In the genomic region with DNA sequence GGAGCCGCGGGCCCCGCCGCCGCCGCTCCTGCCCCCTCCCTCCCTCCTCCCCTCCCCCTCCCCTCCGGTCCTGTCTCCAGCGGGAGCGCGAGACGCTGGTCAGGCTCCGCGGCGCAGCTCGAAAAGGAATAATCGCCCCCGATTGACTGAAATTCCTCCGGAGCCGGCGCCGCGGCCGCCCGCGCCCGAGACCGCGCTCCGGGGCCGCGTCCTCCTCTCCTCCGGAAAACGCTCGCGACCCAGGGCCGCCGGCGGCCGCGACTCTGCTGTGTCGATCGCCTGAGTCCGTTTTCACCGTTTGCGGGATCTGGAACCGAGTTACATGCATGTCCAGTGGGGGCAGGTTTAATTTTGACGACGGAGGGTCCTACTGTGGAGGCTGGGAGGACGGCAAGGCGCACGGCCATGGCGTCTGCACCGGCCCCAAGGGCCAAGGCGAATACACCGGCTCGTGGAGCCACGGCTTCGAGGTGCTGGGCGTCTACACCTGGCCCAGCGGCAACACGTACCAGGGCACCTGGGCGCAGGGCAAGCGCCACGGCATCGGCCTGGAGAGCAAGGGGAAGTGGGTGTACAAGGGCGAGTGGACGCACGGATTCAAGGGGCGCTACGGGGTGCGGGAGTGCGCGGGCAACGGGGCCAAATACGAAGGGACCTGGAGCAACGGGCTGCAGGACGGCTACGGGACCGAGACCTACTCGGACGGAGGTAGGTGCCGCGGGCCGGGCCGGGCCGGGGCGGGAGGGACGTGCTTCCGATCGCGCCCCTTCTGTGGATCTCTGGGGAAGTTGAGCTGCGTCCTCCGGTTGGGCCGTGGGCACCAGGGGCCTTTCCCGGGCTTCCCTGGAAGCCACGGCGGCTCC, we compare ENCODE assay signal across 12 cellular contexts. TPM values are rescaled to one million over a fixed set of nuclear protein-coding genes. Genes with fewer than 3 reads are reported as not detected.
DNase-seq lines count a peak whose midpoint lies in the region; ATAC-seq and TF ChIP-seq lines count a peak whose summit lies in the region.
"Had no signal": no experiment of that assay in that cellular context is flagged by ENCODE, and none has a peak within 500 bp of the region (broad histone marks: within the 10 kb centered on the region; RNA-seq: fewer than 3 reads in every experiment).

No MANE protein-coding gene starts in this region.

- DNase-seq in breast epithelium (ENCODE audit: low spot score in 2 of 2), result no peak
- DNase-seq in MCF 10A (ENCODE audit: unreplicated experiment), result no peak
- DNase-seq in activated CD8-positive, alpha-beta memory T cell treated with anti-CD3 and anti-CD28 coated beads, Interleukin-2, amount 10 ng/mL, durations not matched to agents 7 days and 5 days, result no peak
- DNase-seq in epidermal melanocyte (ENCODE audit: insufficient read length, low spot score), result no peak
- no peak for DNase-seq in left lobe of liver (ENCODE audit: low spot score)
- DNase-seq in HT-29 (ENCODE audit: low spot score), result no peak
- DNase-seq: GDM1, heart right ventricle, Karpas-422, SIG-M5 had no signal

- H3K36me3 Mint-ChIP-seq in MCF 10A (ENCODE audit: insufficient read depth, unreplicated experiment), result no peaks in the 10 kb centered on the region
- no peaks in the 10 kb centered on the region for H3K36me3 Mint-ChIP-seq in activated CD8-positive, alpha-beta memory T cell treated with anti-CD3 and anti-CD28 coated beads, Interleukin-2, amount 10 ng/mL, durations not matched to agents 7 days and 5 days

- peak overlapping the region in 2 of 3 donors; percentile 5 to 43 for H3K4me3 ChIP-seq in breast epithelium
- H3K4me3 ChIP-seq in iPS-15b (ENCODE audit: low read depth, low read length), result peak overlapping the region; percentile 92
- H3K4me3 ChIP-seq: heart right ventricle had no signal

- CTCF ChIA-PET in MCF 10A (lab: Yijun Ruan, JAX), result no interaction called here
- CTCF ChIA-PET in activated CD8-positive, alpha-beta memory T cell treated with anti-CD3 and anti-CD28 coated beads, Interleukin-2, amount 10 ng/mL, durations not matched to agents 7 days and 5 days (lab: Charles Lee), result no interaction called here

- H3K4me3 Mint-ChIP-seq in MCF 10A (ENCODE audit: unreplicated experiment), result no peak overlapping the region
- H3K4me3 Mint-ChIP-seq in activated CD8-positive, alpha-beta memory T cell treated with anti-CD3 and anti-CD28 coated beads, Interleukin-2, amount 10 ng/mL, durations not matched to agents 7 days and 5 days, result no peak overlapping the region

- H3K4me1 ChIP-seq in breast epithelium, result peaks cover 0 to 4% of the 10 kb centered on the region in 2 donors
- peaks cover 8% of the 10 kb centered on the region for H3K4me1 ChIP-seq in iPS-15b (ENCODE audit: control insufficient read depth, insufficient read depth, low read length)

- no peak for TF ChIP-seq POLR2A in breast epithelium (IDR thresholded peaks at IDR 0.05)

- intact Hi-C loops in breast epithelium (cut with DNase I; ENCODE audit: low total_unique reads) (no loop called here), MCF 10A (cut with micrococcal nuclease) (no loop called here)

- H3K27me3 Mint-ChIP-seq in MCF 10A (ENCODE audit: insufficient read depth, unreplicated experiment), result peaks cover 55% of the 10 kb centered on the region
- peaks cover 66% of the 10 kb centered on the region for H3K27me3 Mint-ChIP-seq in activated CD8-positive, alpha-beta memory T cell treated with anti-CD3 and anti-CD28 coated beads, Interleukin-2, amount 10 ng/mL, durations not matched to agents 7 days and 5 days

- H3K27ac ChIP-seq in breast epithelium (no peak overlapping the region), temporal lobe (ENCODE audit: low read depth, low read length) (peak overlapping the region; percentile 50)
- H3K27ac ChIP-seq: heart right ventricle had no signal

- H3K9me3 Mint-ChIP-seq in MCF 10A (ENCODE audit: unreplicated experiment), result no peaks in the 10 kb centered on the region
- no peaks in the 10 kb centered on the region for H3K9me3 Mint-ChIP-seq in activated CD8-positive, alpha-beta memory T cell treated with anti-CD3 and anti-CD28 coated beads, Interleukin-2, amount 10 ng/mL, durations not matched to agents 7 days and 5 days (ENCODE audit: low read depth)

- POLR2A ChIA-PET in MCF 10A (lab: Yijun Ruan, JAX), result interaction anchor here (0.7 kb wide), 1 partner anchor 23 kb away, joined by 3 read pairs; no protein-coding TSS in a partner anchor

- BruUV-seq in MCF 10A (replicated peaks; lab: Mats Ljungman, UMichigan), result no TSS peak

- TF ChIP-seq CTCF in breast epithelium (IDR thresholded peaks at IDR 0.05) (no peak), MCF 10A (IDR thresholded peaks at IDR 0.05; ENCODE audit: unreplicated experiment) (no peak)

- H3K36me3 ChIP-seq in breast epithelium (no peaks in the 10 kb centered on the region), iPS-15b (ENCODE audit: control insufficient read depth, insufficient read depth, low read length) (peaks cover 2% of the 10 kb centered on the region)
- H3K36me3 ChIP-seq: heart right ventricle had no signal

- peak overlapping the region; percentile 81 for H3K9ac ChIP-seq in iPS-15b (ENCODE audit: low read depth, low read length)

- H3K4me1 Mint-ChIP-seq in MCF 10A (ENCODE audit: insufficient read depth, unreplicated experiment), result no peaks in the 10 kb centered on the region
- H3K4me1 Mint-ChIP-seq in activated CD8-positive, alpha-beta memory T cell treated with anti-CD3 and anti-CD28 coated beads, Interleukin-2, amount 10 ng/mL, durations not matched to agents 7 days and 5 days, result peaks cover 7% of the 10 kb centered on the region

- H3K27me3 ChIP-seq in breast epithelium (peaks cover 2 to 91% of the 10 kb centered on the region in 2 donors), iPS-15b (ENCODE audit: control insufficient read depth, insufficient read depth, low read length) (peaks cover 8% of the 10 kb centered on the region)

- H3K27ac Mint-ChIP-seq in MCF 10A (ENCODE audit: low read depth, unreplicated experiment), result no peak overlapping the region
- peak overlapping the region; percentile 12 for H3K27ac Mint-ChIP-seq in activated CD8-positive, alpha-beta memory T cell treated with anti-CD3 and anti-CD28 coated beads, Interleukin-2, amount 10 ng/mL, durations not matched to agents 7 days and 5 days

- no peak for ATAC-seq in activated CD8-positive, alpha-beta memory T cell treated with anti-CD3 and anti-CD28 coated beads, Interleukin-2, amount 10 ng/mL, durations not matched to agents 7 days and 5 days
- no peak for ATAC-seq in left lobe of liver

- H3K9me3 ChIP-seq in breast epithelium (no peaks in the 10 kb centered on the region), iPS-15b (ENCODE audit: control insufficient read depth, insufficient read depth, low read length) (no peaks in the 10 kb centered on the region)

RNA-seq across cellular contexts. Expression of a gene that starts 0.7 kb away (rescaled TPM):
- total RNA-seq in breast epithelium, result under 1 TPM in 1 of 3 donors, not detected in 2; 0.33 TPM
- not detected in 2 replicates for total RNA-seq in MCF 10A (2022)
- not detected for total RNA-seq in activated CD8-positive, alpha-beta memory T cell treated with anti-CD3 and anti-CD28 coated beads, Interleukin-2, amount 10 ng/mL, durations not matched to agents 7 days and 5 days
- total RNA-seq in temporal lobe, result 41.8 TPM
- not detected for total RNA-seq in left lobe of liver
- total RNA-seq in HT-29 (2014; rRNA removed; shearing (Covaris generic)), result not detected in 2 replicates

Comparison
In these comparisons a context has a peak if more than half of its experiments do, and no peak if none do; other contexts are left out.
1. RNA of a gene that starts 0.7 kb away (total RNA-seq): 41.8 TPM in temporal lobe (single experiment); not detected in left lobe of liver (single experiment), not detected in MCF 10A, 0.33 TPM in breast epithelium, not detected in activated CD8-positive, alpha-beta memory T cell treated with anti-CD3 and anti-CD28 coated beads, Interleukin-2, amount 10 ng/mL, durations not matched to agents 7 days and 5 days and not detected in HT-29; every median in the first group is over 10 times any median in the second.